ENCODE assay signal across 8 cellular contexts in genomic region chr17:48582750-48583069, GRCh38. TPM values are rescaled to one million over a fixed set of nuclear protein-coding genes. Genes with fewer than 3 reads are reported as not detected.
A peak's percentile ranks its signal among the peaks of the same experiment; 100 is the strongest.
DNase-seq lines count a peak whose midpoint lies in the region; ATAC-seq and TF ChIP-seq lines count a peak whose summit lies in the region.
"Had no signal": no experiment of that assay in that cellular context is flagged by ENCODE, and none has a peak within 500 bp of the region (broad histone marks: within the 10 kb centered on the region; RNA-seq: fewer than 3 reads in every experiment).

No MANE protein-coding gene starts in this region.

- H3K9me2 ChIP-seq in PC-9 (ENCODE audit: insufficient read depth) = no peaks in the 10 kb centered on the region

- H3K79me2 ChIP-seq in smooth muscle cell (ENCODE audit: low read depth) = peaks cover 69% of the 10 kb centered on the region
- H3K79me2 ChIP-seq in PC-9 (ENCODE audit: low read depth) = 0 out of 2 replicates have a peak, but pooled peaks cover 5% of the 10 kb centered on the region

- H3K27me3 ChIP-seq in smooth muscle cell (ENCODE audit: low read depth) = peaks cover 82% of the 10 kb centered on the region
- no peaks in the 10 kb centered on the region for H3K27me3 ChIP-seq in PC-9 (ENCODE audit: insufficient read depth, low read depth)

- H3K4me3 Mint-ChIP-seq in effector memory CD8-positive, alpha-beta T cell = peak overlapping the region; percentile 53 to 57

- POLR2A ChIA-PET in PC-9 (lab: Charles Lee; ENCODE audit: unreplicated experiment) = interaction anchor here (0.6 to 0.7 kb wide), 2 partner anchors 58 to 556 kb away, joined by 3 to 8 read pairs; no protein-coding TSS in a partner anchor

- H4K20me1 ChIP-seq in smooth muscle cell (ENCODE audit: low read depth) (peaks cover 96% of the 10 kb centered on the region), PC-9 (ENCODE audit: insufficient read depth) (no peaks in the 10 kb centered on the region)

- H3K36me3 Mint-ChIP-seq in effector memory CD8-positive, alpha-beta T cell (ENCODE audit: insufficient read depth) = peaks cover 17% of the 10 kb centered on the region

- H3K27ac ChIP-seq in smooth muscle cell (ENCODE audit: low read depth) (no peak overlapping the region), PC-9 (no peak overlapping the region)

- no peak overlapping the region for H3K9ac ChIP-seq in smooth muscle cell (ENCODE audit: low read depth)

- CTCF ChIA-PET in PC-9 (lab: Charles Lee) = no interaction called here

- H3K27me3 Mint-ChIP-seq in effector memory CD8-positive, alpha-beta T cell = peaks cover 65 to 90% of the 10 kb centered on the region in 2 donors

- intact Hi-C loops in PC-9 (cut with micrococcal nuclease; ENCODE audit: unreplicated experiment) = no loop called here

- TF ChIP-seq CTCF in smooth muscle cell (IDR thresholded peaks at IDR 0.05; ENCODE audit: borderline replicate concordance, insufficient read depth, poor library complexity, severe bottlenecking) (no peak), PC-9 (conservative IDR thresholded peaks at IDR 0.05) (no peak)

- H2AFZ ChIP-seq in smooth muscle cell (ENCODE audit: low read depth) (no peak overlapping the region), PC-9 (no peak overlapping the region)

- peaks cover 26 to 30% of the 10 kb centered on the region in 2 donors for H3K4me1 Mint-ChIP-seq in effector memory CD8-positive, alpha-beta T cell (ENCODE audit: low read depth in 2 of 2)

- H3K4me3 ChIP-seq in smooth muscle cell (no peak overlapping the region), PC-9 (no peak overlapping the region)

- DNase-seq in NCI-H345 (lab: John Stamatoyannopoulos, UW) (peak; percentile 21), NCI-H345 treated with DMSO at 0.1 percent for 48 hours (lab: John Stamatoyannopoulos, UW; ENCODE audit: unreplicated experiment) (no peak), smooth muscle cell (lab: John Stamatoyannopoulos, UW; ENCODE audit: unreplicated experiment) (no peak), NCI-H526 (lab: John Stamatoyannopoulos, UW) (no peak), PC-9 (no peak)
- DNase-seq in effector memory CD8-positive, alpha-beta T cell = no peak

- BruUV-seq in PC-9 (replicated peaks; lab: Mats Ljungman, UMichigan) = no TSS peak

- ATAC-seq in effector memory CD8-positive, alpha-beta T cell (replicated peaks) = no peak
- ATAC-seq: activated CD4-positive, CD25-positive, alpha-beta regulatory T cell treated with anti-CD3 and anti-CD28 coated beads, Interleukin-2, amount 50 U/mL, for 24 hours had no signal

- H3K36me3 ChIP-seq in smooth muscle cell (ENCODE audit: low read depth) (no peaks in the 10 kb centered on the region), PC-9 (ENCODE audit: low read depth) (no peaks in the 10 kb centered on the region)

- H3K27ac Mint-ChIP-seq in effector memory CD8-positive, alpha-beta T cell = no peak overlapping the region

- peak overlapping the region; percentile 87 for H3K4me2 ChIP-seq in smooth muscle cell
- H3K4me2 ChIP-seq in PC-9 = no peak overlapping the region

- H3K9me3 Mint-ChIP-seq in effector memory CD8-positive, alpha-beta T cell = no peaks in the 10 kb centered on the region

- H3K9me3 ChIP-seq in smooth muscle cell (replicated peaks; ENCODE audit: low read depth) (no peaks in the 10 kb centered on the region), PC-9 (ENCODE audit: insufficient read depth, low read depth) (no peaks in the 10 kb centered on the region)

- 49% methylated on average over 7 of the region's 7 CpGs for WGBS in smooth muscle cell (ENCODE audit: low lambda C conversion rate)

- H3F3A ChIP-seq in smooth muscle cell (ENCODE audit: low read depth) (no peaks in the 10 kb centered on the region), PC-9 (ENCODE audit: insufficient read depth, low read depth) (peaks cover 4% of the 10 kb centered on the region; the same call in 1 of the 2 replicates)

- H3K4me1 ChIP-seq in smooth muscle cell (ENCODE audit: low read depth) (no peaks in the 10 kb centered on the region), PC-9 (replicated peaks; ENCODE audit: insufficient read depth) (peaks cover 11% of the 10 kb centered on the region)

RNA-seq across cellular contexts. Expression of gene HOXB4, which starts 4.6 kb away (rescaled TPM):
- total RNA-seq in smooth muscle cell (0.72 and 2.6 TPM in 2 replicates), PC-9 (2021) (2.0 and 2.1 TPM in 2 replicates)
- polyA plus RNA-seq in smooth muscle cell = 0.96 and 1.0 TPM in 2 replicates

RNA-seq across cellular contexts. Expression of gene HOXB3, which starts 7.3 kb away (rescaled TPM):
- total RNA-seq in smooth muscle cell = 5.1 and 9.1 TPM in 2 replicates
- polyA plus RNA-seq in smooth muscle cell = 2.8 and 4.4 TPM in 2 replicates
- 17.2 and 19.1 TPM in 2 replicates for total RNA-seq in PC-9 (2021)

RNA-seq across cellular contexts. Expression of gene HOXB5, which starts 10.9 kb away (rescaled TPM):
- 0.49 and 0.94 TPM in 2 replicates for total RNA-seq in smooth muscle cell
- polyA plus RNA-seq in smooth muscle cell = 1.4 and 1.8 TPM in 2 replicates
- total RNA-seq in PC-9 (2021) = 8.3 and 12.9 TPM in 2 replicates
- total RNA-seq: lung microvascular endothelial cell had no signal

RNA-seq across cellular contexts. Expression of gene HOXB6, which starts 22.1 kb away (rescaled TPM):
- total RNA-seq in smooth muscle cell = 6.3 and 7.2 TPM in 2 replicates
- polyA plus RNA-seq in smooth muscle cell = 9.3 and 10.3 TPM in 2 replicates
- 27.9 and 30.7 TPM in 2 replicates for total RNA-seq in PC-9 (2021)

RNA-seq across cellular contexts. Expression of gene HOXB7, which starts 28.1 kb away (rescaled TPM):
- total RNA-seq in smooth muscle cell = 13.7 and 16.1 TPM in 2 replicates
- 29.7 and 33.4 TPM in 2 replicates for polyA plus RNA-seq in smooth muscle cell
- 28.2 and 34.0 TPM in 2 replicates for total RNA-seq in PC-9 (2021)
